In the genomic region with DNA sequence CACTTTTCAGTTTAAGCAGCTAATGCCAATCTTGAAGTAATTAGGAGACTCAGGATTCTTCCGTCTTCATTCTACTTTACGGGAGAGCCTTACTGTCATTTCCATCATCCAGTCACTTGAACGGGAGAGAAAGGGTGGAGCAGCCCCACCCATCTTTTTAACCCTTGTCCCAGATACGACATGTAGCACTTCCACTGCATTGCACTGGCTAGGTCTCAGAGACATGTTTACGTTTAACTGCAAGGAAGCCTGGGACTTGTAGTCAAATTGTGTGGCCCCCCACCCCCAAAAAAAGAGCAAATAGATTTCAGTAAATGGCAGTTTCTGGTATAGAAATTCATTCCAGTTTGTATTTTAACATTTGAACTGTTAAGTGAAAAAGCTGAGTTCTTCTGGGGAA, we compare ENCODE assay signal across 20 cellular contexts. TPM values are rescaled to one million over a fixed set of nuclear protein-coding genes. Genes with fewer than 3 reads are reported as not detected.
A peak's percentile ranks its signal among the peaks of the same experiment; 100 is the strongest.
DNase-seq lines count a peak whose midpoint lies in the region; ATAC-seq, FAIRE-seq and TF ChIP-seq lines count a peak whose summit lies in the region.
"Had no signal": no experiment of that assay in that cellular context is flagged by ENCODE, and none has a peak within 500 bp of the region (broad histone marks: within the 10 kb centered on the region; RNA-seq: fewer than 3 reads in every experiment).

No MANE protein-coding gene starts in this region.

- H3K4me3 Mint-ChIP-seq in GM23338: no peak overlapping the region
- H3K4me3 Mint-ChIP-seq: CD4-positive, alpha-beta memory T cell had no signal

- H3K4me3 ChIP-seq in GM23338: no peak overlapping the region
- no peak overlapping the region for H3K4me3 ChIP-seq in H1 (ENCODE audit: extremely low read depth in 1 of 4, insufficient read depth in 2 of 4, low read depth in 3 of 4, low read length in 4 of 4)
- H3K4me3 ChIP-seq in mesendoderm (ENCODE audit: low read length): no peak overlapping the region
- H3K4me3 ChIP-seq: BLaER1 treated with 17β-estradiol and CSF1 and Interleukin-3, amounts not matched to agents 10 nM and 100 nM had no signal

- H2AK5ac ChIP-seq in H1 (ENCODE audit: low read depth, low read length) (no peak overlapping the region), mesendoderm (ENCODE audit: low read length) (no peak overlapping the region)

- peak; percentile 88 for FAIRE-seq in H1 (lab: Jason Lieb, UNC)

- H3K9ac ChIP-seq in H1 (replicated peaks in 1 of 4; ENCODE audit: extremely low read depth in 1 of 4, low read depth in 3 of 4, low read length in 3 of 4): no peak overlapping the region
- H3K9ac ChIP-seq in mesendoderm (ENCODE audit: low read length): no peak overlapping the region
- H3K9ac ChIP-seq: BLaER1 treated with 17β-estradiol and CSF1 and Interleukin-3, amounts not matched to agents 10 nM and 100 nM had no signal

- H4K8ac ChIP-seq in H1 (ENCODE audit: extremely low read depth, insufficient read depth, low read length) (no peak overlapping the region), mesendoderm (ENCODE audit: low read depth, low read length) (no peak overlapping the region)

- H2BK15ac ChIP-seq in H1 (ENCODE audit: low read length): no peak overlapping the region
- no peak overlapping the region for H2BK15ac ChIP-seq in mesendoderm (replicated peaks; ENCODE audit: low read depth)

- TF ChIP-seq CTCF in GM23338 (conservative IDR thresholded peaks at IDR 0.05; ENCODE audit: low read depth in 2 of 2) (no peak), H1 (IDR thresholded peaks at IDR 0.05; ENCODE audit: control extremely low read depth in 1 of 3, insufficient read depth in 1 of 3, low read depth in 1 of 3, low read length in 3 of 3) (no peak)

- TF ChIP-seq POLR2A in H1 (IDR thresholded peaks at IDR 0.05; ENCODE audit: control extremely low read depth in 1 of 2, low read depth in 2 of 2, low read length in 2 of 2): no peak

- in situ Hi-C loops in G401 (cut with HindIII; ENCODE audit: low sequenced_read_pairs): no loop called here

- H3K79me1 ChIP-seq in H1 (ENCODE audit: low read depth, low read length) (no peaks in the 10 kb centered on the region), mesendoderm (ENCODE audit: low read length) (no peaks in the 10 kb centered on the region)

- H2AFZ ChIP-seq in GM23338 (no peak overlapping the region), H1 (ENCODE audit: low read length) (0 out of 2 replicates have a peak overlapping the region, but pooled peaks have one; percentile 28)

- no peak overlapping the region for H3K27ac Mint-ChIP-seq in GM23338
- H3K27ac Mint-ChIP-seq: CD4-positive, alpha-beta memory T cell had no signal

- H3K4me1 ChIP-seq in GM23338 (ENCODE audit: insufficient read depth): no peaks in the 10 kb centered on the region
- no peaks in the 10 kb centered on the region for H3K4me1 ChIP-seq in H1 (replicated peaks in 1 of 4; ENCODE audit: control insufficient read depth in 3 of 4, insufficient read depth in 4 of 4, low read length in 3 of 4)
- H3K4me1 ChIP-seq in mesendoderm (ENCODE audit: control insufficient read depth, low read depth, low read length): no peaks in the 10 kb centered on the region
- H3K4me1 ChIP-seq: BLaER1 treated with 17β-estradiol and CSF1 and Interleukin-3, amounts not matched to agents 10 nM and 100 nM had no signal

- H3K36me3 ChIP-seq in GM23338 (ENCODE audit: insufficient read depth) (no peaks in the 10 kb centered on the region), H1 (ENCODE audit: control insufficient read depth in 2 of 4, insufficient read depth in 4 of 4, low read length in 3 of 4) (no peaks in the 10 kb centered on the region), mesendoderm (ENCODE audit: control insufficient read depth, insufficient read depth, low read length) (no peaks in the 10 kb centered on the region)
- H3K36me3 ChIP-seq: BLaER1 treated with 17β-estradiol and CSF1 and Interleukin-3, amounts not matched to agents 10 nM and 100 nM had no signal

- no peaks in the 10 kb centered on the region for H3K27me3 Mint-ChIP-seq in GM23338 (ENCODE audit: insufficient read depth, low read depth, poor library complexity)
- H3K27me3 Mint-ChIP-seq: CD4-positive, alpha-beta memory T cell had no signal

- H3K79me2 ChIP-seq in GM23338 (replicated peaks; ENCODE audit: insufficient read depth) (no peaks in the 10 kb centered on the region), H1 (ENCODE audit: control insufficient read depth in 1 of 2, insufficient read depth in 2 of 2, low read length in 2 of 2) (no peaks in the 10 kb centered on the region), mesendoderm (ENCODE audit: control insufficient read depth, insufficient read depth, low read length) (no peaks in the 10 kb centered on the region)

- no peaks in the 10 kb centered on the region for H3F3A ChIP-seq in GM23338 (replicated peaks; ENCODE audit: low read depth)

- ATAC-seq in GM23338: peak; percentile 91
- no peak for ATAC-seq in GM19351 (IDR thresholded peaks at IDR 0.05; ENCODE audit: unreplicated experiment)
- ATAC-seq: Right ventricle myocardium inferior had no signal

- H3K9me3 Mint-ChIP-seq in GM23338: no peaks in the 10 kb centered on the region

- WGBS in H1 (ENCODE audit: extremely low coverage in 1 of 2, insufficient coverage in 1 of 2, insufficient read length in 1 of 2, insufficient replicate concordance in 2 of 2, low coverage in 1 of 2, low lambda C conversion rate in 2 of 2, missing lambda C conversion rate in 1 of 2), 2 experiments: 48% methylated on average over 5 of the region's 5 CpGs; no CpG with 5 or more reads in 1 of the 2 experiments
- no CpG with 5 or more reads among the region's 5 CpGs for WGBS in mesendoderm (ENCODE audit: extremely low coverage, insufficient coverage, low lambda C conversion rate)

- H3K27me3 ChIP-seq in GM23338 (ENCODE audit: insufficient read depth): no peaks in the 10 kb centered on the region
- no peaks in the 10 kb centered on the region for H3K27me3 ChIP-seq in H1 (replicated peaks in 1 of 4; ENCODE audit: control insufficient read depth in 3 of 4, extremely low read depth in 1 of 4, insufficient read depth in 3 of 4, low read length in 3 of 4)
- H3K27me3 ChIP-seq in mesendoderm (ENCODE audit: insufficient read depth, low read length, poor library complexity): no peaks in the 10 kb centered on the region
- H3K27me3 ChIP-seq: BLaER1 treated with 17β-estradiol and CSF1 and Interleukin-3, amounts not matched to agents 10 nM and 100 nM had no signal

- H3K4me1 Mint-ChIP-seq in GM23338: 0 out of 3 replicates have a peak, but pooled peaks cover 3% of the 10 kb centered on the region
- H3K4me1 Mint-ChIP-seq: CD4-positive, alpha-beta memory T cell had no signal

- H3K23me2 ChIP-seq in H1 (ENCODE audit: low read depth, low read length): no peaks in the 10 kb centered on the region

- no peak overlapping the region for H3K14ac ChIP-seq in H1 (ENCODE audit: insufficient read length)

- H3K36me3 Mint-ChIP-seq in GM23338 (ENCODE audit: low read depth): no peaks in the 10 kb centered on the region
- H3K36me3 Mint-ChIP-seq: CD4-positive, alpha-beta memory T cell had no signal

- H2BK5ac ChIP-seq in H1 (ENCODE audit: low read depth, low read length) (no peak overlapping the region), mesendoderm (ENCODE audit: low read length) (no peak overlapping the region)

- H3K4ac ChIP-seq in H1 (replicated peaks; ENCODE audit: insufficient read length, low read depth, low read length) (no peak overlapping the region), mesendoderm (ENCODE audit: low read depth, low read length) (no peak overlapping the region)

- no peak overlapping the region for H2BK12ac ChIP-seq in H1 (ENCODE audit: low read depth, low read length)

- H3K56ac ChIP-seq in H1 (replicated peaks; ENCODE audit: insufficient read length, low read depth, low read length) (no peak overlapping the region), mesendoderm (ENCODE audit: low read length) (no peak overlapping the region)

- POLR2A ChIA-PET in H1 (lab: Charles Lee; ENCODE audit: partially characterized antibody): no interaction called here

- DNase-seq in GM23338 (ENCODE audit: low spot score): peak; percentile 57
- peak; percentile 64 for DNase-seq in NCI-H2227 (lab: John Stamatoyannopoulos, UW; ENCODE audit: unreplicated experiment)
- DNase-seq in H1 (ENCODE audit: low read depth in 1 of 2, low spot score in 2 of 2): no peak
- DNase-seq in mesendoderm: peak; percentile 47
- DNase-seq in cerebellar cortex (ENCODE audit: low spot score): no peak
- DNase-seq in G401 (ENCODE audit: low spot score): no peak
- no peak for DNase-seq in NCI-H2196 treated with DMSO at 0.1 percent for 48 hours (lab: John Stamatoyannopoulos, UW; ENCODE audit: unreplicated experiment)
- DNase-seq: 8988T; CD4-positive, alpha-beta memory T cell; DMS153; Karpas-422; NCI-H1417; NCI-H187 treated with DMSO at 0.1 percent for 48 hours; NCI-H2107; NCI-H526 had no signal

- H3K4me2 ChIP-seq in GM23338 (no peak overlapping the region), H1 (ENCODE audit: insufficient read depth in 1 of 2, low read depth in 2 of 2, low read length in 2 of 2) (no peak overlapping the region), mesendoderm (ENCODE audit: low read length) (no peak overlapping the region)
- H3K4me2 ChIP-seq: BLaER1 treated with 17β-estradiol and CSF1 and Interleukin-3, amounts not matched to agents 10 nM and 100 nM had no signal

- CTCF ChIA-PET in H1 (lab: Charles Lee; ENCODE audit: partially characterized antibody): interaction anchor here (0.8 kb wide), 1 partner anchor 45 kb away, joined by 5 read pairs; no protein-coding TSS in a partner anchor

- no peak overlapping the region for H2BK20ac ChIP-seq in H1 (ENCODE audit: low read length)

- no peak overlapping the region for H4K91ac ChIP-seq in H1 (replicated peaks; ENCODE audit: insufficient read length, low read length)

- H4K5ac ChIP-seq in H1 (ENCODE audit: insufficient read length, low read depth, low read length) (no peak overlapping the region), mesendoderm (ENCODE audit: low read length) (no peak overlapping the region)

- H3K18ac ChIP-seq in H1 (ENCODE audit: extremely low read depth, low read length) (no peak overlapping the region), mesendoderm (ENCODE audit: low read length) (no peak overlapping the region)

- TF ChIP-seq EP300 in H1 (IDR thresholded peaks at IDR 0.05; ENCODE audit: borderline replicate concordance in 1 of 2, low read depth in 2 of 2, low read length in 2 of 2): no peak

- H3K27ac ChIP-seq in GM23338 (ENCODE audit: low read depth) (no peak overlapping the region), H1 (ENCODE audit: low read depth, low read length) (no peak overlapping the region), mesendoderm (ENCODE audit: low read depth, low read length) (no peak overlapping the region)
- H3K27ac ChIP-seq: BLaER1 treated with 17β-estradiol and CSF1 and Interleukin-3, amounts not matched to agents 10 nM and 100 nM had no signal

- H4K20me1 ChIP-seq in GM23338 (replicated peaks; ENCODE audit: insufficient read depth) (no peaks in the 10 kb centered on the region), H1 (replicated peaks in 1 of 2; ENCODE audit: control insufficient read depth in 1 of 2, insufficient read depth in 2 of 2, low read length in 2 of 2) (no peaks in the 10 kb centered on the region)
- H4K20me1 ChIP-seq: BLaER1 treated with 17β-estradiol and CSF1 and Interleukin-3, amounts not matched to agents 10 nM and 100 nM had no signal

- H2BK120ac ChIP-seq in H1 (replicated peaks; ENCODE audit: low read depth, low read length) (no peak overlapping the region), mesendoderm (ENCODE audit: low read depth, low read length) (no peak overlapping the region)

- no peaks in the 10 kb centered on the region for H3K9me2 ChIP-seq in GM23338 (ENCODE audit: insufficient read depth)

- H3K23ac ChIP-seq in H1 (ENCODE audit: insufficient read length) (no peak overlapping the region), mesendoderm (ENCODE audit: low read length) (no peak overlapping the region)

- H3K9me3 ChIP-seq in H1 (ENCODE audit: insufficient read depth in 2 of 2, low read depth in 1 of 2, low read length in 1 of 2): no peaks in the 10 kb centered on the region
- H3K9me3 ChIP-seq: BLaER1 treated with 17β-estradiol and CSF1 and Interleukin-3, amounts not matched to agents 10 nM and 100 nM had no signal

- no peak for TF ChIP-seq RAD21 in H1 (IDR thresholded peaks at IDR 0.05 in 1 of 2, conservative IDR thresholded peaks at IDR 0.05 in 1 of 2; ENCODE audit: low read depth in 2 of 2, low read length in 2 of 2)

RNA-seq across cellular contexts. Expression of gene SYT1, which starts 46.1 kb away (rescaled TPM):
- 37.9 and 48.7 TPM in 2 replicates for total RNA-seq in GM23338 (2014; rRNA removed; shearing (Covaris generic))
- polyA plus RNA-seq in GM23338 (2016; fragmentation: Nextera tagmentation; extraction: Ambion mirVana) (47.6 and 51.7 TPM in 2 replicates), H1 (2011; rRNA removed) (7.0 and 11.0 TPM in 2 replicates)
- 34.6 and 35.3 TPM in 2 replicates for total RNA-seq in H1 (2021; fragmentation: NEBNext Ultra II Directional; extraction: Animal tissue kit (Norgen Biotek cat#: 25700))
- 10.7 TPM for polyA plus RNA-seq in H1 (2011; cell fraction: cytosol; rRNA removed)
- polyA plus RNA-seq in H1 (2011; cell fraction: nucleus; rRNA removed): 13.2 TPM
- polyA plus RNA-seq in H1 (2012, experiment 1 of 2): 13.5 to 25.3 TPM (median 15.7 TPM) in 4 replicates
- 1.5 TPM for polyA plus RNA-seq in H1 (2012, experiment 2 of 2)
- polyA plus RNA-seq in H1 (2013, experiment 1 of 2): 55.5 TPM
- 62.8 TPM for polyA plus RNA-seq in H1 (2013, experiment 2 of 2)
- 22.1 and 26.7 TPM in 2 replicates for polyA minus RNA-seq in H1 (2011; rRNA and poly(A)+ RNA removed)
- polyA minus RNA-seq in H1 (2011; cell fraction: cytosol; rRNA and poly(A)+ RNA removed): 17.3 TPM
- polyA minus RNA-seq in H1 (2011; cell fraction: nucleus; rRNA and poly(A)+ RNA removed): 75.8 TPM
- 13.2 TPM for polyA plus RNA-seq in mesendoderm (2013, experiment 1 of 2)
- polyA plus RNA-seq in mesendoderm (2013, experiment 2 of 2): 13.0 TPM
- not detected in 2 replicates for total RNA-seq in G401 (2014; rRNA removed; shearing (Covaris generic))
- total RNA-seq: CD4-positive, alpha-beta memory T cell; OCI-LY7; SK-MEL-5 had no signal
- polyA plus RNA-seq: CD4-positive, alpha-beta memory T cell had no signal

Comparison
In these comparisons a context has a peak if more than half of its experiments do, and no peak if none do; other contexts are left out.
1. DNase-seq: peak in GM23338 (single experiment), NCI-H2227 (single experiment) and mesendoderm (single experiment); none in H1 (0 of 2), cerebellar cortex (single experiment), G401 (single experiment) and NCI-H2196 treated with DMSO at 0.1 percent for 48 hours (single experiment).
2. RNA of gene SYT1, which starts 46.1 kb away (total RNA-seq): 37.9 to 48.7 TPM in GM23338 and 34.6 to 35.3 TPM in H1; not detected in G401; every median in the first group is over 10 times any median in the second.